Comparison of ENCODE assay signal across 29 cellular contexts in genomic region chr2:134714228-134714627, GRCh38. TPM values are rescaled to one million over a fixed set of nuclear protein-coding genes. Genes with fewer than 3 reads are reported as not detected.
A peak's percentile ranks its signal among the peaks of the same experiment; 100 is the strongest.
DNase-seq lines count a peak whose midpoint lies in the region; ATAC-seq and FAIRE-seq lines count a peak whose summit lies in the region.
"Had no signal": no experiment of that assay in that cellular context is flagged by ENCODE, and none has a peak within 500 bp of the region (broad histone marks: within the 10 kb centered on the region; RNA-seq: fewer than 3 reads in every experiment).

No MANE protein-coding gene starts in this region.

- peaks cover 3% of the 10 kb centered on the region for H3K36me3 Mint-ChIP-seq in activated CD8-positive, alpha-beta memory T cell treated with anti-CD3 and anti-CD28 coated beads, Interleukin-2, amount 10 ng/mL, durations not matched to agents 7 days and 5 days
- H3K36me3 Mint-ChIP-seq in activated T-helper 17 cell treated with anti-CD3 and anti-CD28 coated beads, Interleukin-2, amount 50 U/mL, for 72 hours (ENCODE audit: low read depth) = peaks cover 8% of the 10 kb centered on the region
- no peaks in the 10 kb centered on the region for H3K36me3 Mint-ChIP-seq in natural killer cell treated with Interleukin-12 subunit alpha and Interleukin-12 subunit beta and Interleukin-15 and Interleukin-18, amount 100 ng/mL, for 72 hours
- H3K36me3 Mint-ChIP-seq: CD4-positive, alpha-beta memory T cell; mesothelial cell of epicardium; naive B cell had no signal

- H3K27me3 Mint-ChIP-seq in activated CD8-positive, alpha-beta memory T cell treated with anti-CD3 and anti-CD28 coated beads, Interleukin-2, amount 10 ng/mL, durations not matched to agents 7 days and 5 days = peaks cover 82% of the 10 kb centered on the region
- peaks cover 35% of the 10 kb centered on the region for H3K27me3 Mint-ChIP-seq in activated T-helper 17 cell treated with anti-CD3 and anti-CD28 coated beads, Interleukin-2, amount 50 U/mL, for 72 hours
- H3K27me3 Mint-ChIP-seq in natural killer cell treated with Interleukin-12 subunit alpha and Interleukin-12 subunit beta and Interleukin-15 and Interleukin-18, amount 100 ng/mL, for 72 hours = peaks cover 23 to 32% of the 10 kb centered on the region in 2 donors

- H3K27ac Mint-ChIP-seq in activated CD8-positive, alpha-beta memory T cell treated with anti-CD3 and anti-CD28 coated beads, Interleukin-2, amount 10 ng/mL, durations not matched to agents 7 days and 5 days = no peak overlapping the region
- H3K27ac Mint-ChIP-seq in activated T-helper 17 cell treated with anti-CD3 and anti-CD28 coated beads, Interleukin-2, amount 50 U/mL, for 72 hours = no peak overlapping the region
- H3K27ac Mint-ChIP-seq in natural killer cell treated with Interleukin-12 subunit alpha and Interleukin-12 subunit beta and Interleukin-15 and Interleukin-18, amount 100 ng/mL, for 72 hours = peak overlapping the region; percentile 43 to 62
- H3K27ac Mint-ChIP-seq: CD4-positive, alpha-beta memory T cell; mesothelial cell of epicardium; naive B cell; T-helper 17 cell had no signal

- no peak overlapping the region for H3K4me3 Mint-ChIP-seq in activated CD8-positive, alpha-beta memory T cell treated with anti-CD3 and anti-CD28 coated beads, Interleukin-2, amount 10 ng/mL, durations not matched to agents 7 days and 5 days
- H3K4me3 Mint-ChIP-seq in activated T-helper 17 cell treated with anti-CD3 and anti-CD28 coated beads, Interleukin-2, amount 50 U/mL, for 72 hours = peak overlapping the region; percentile 14
- H3K4me3 Mint-ChIP-seq in natural killer cell treated with Interleukin-12 subunit alpha and Interleukin-12 subunit beta and Interleukin-15 and Interleukin-18, amount 100 ng/mL, for 72 hours = peak overlapping the region; percentile 24
- H3K4me3 Mint-ChIP-seq: CD4-positive, alpha-beta memory T cell; mesothelial cell of epicardium; T-helper 17 cell had no signal

- DNase-seq in activated CD8-positive, alpha-beta memory T cell treated with anti-CD3 and anti-CD28 coated beads, Interleukin-2, amount 10 ng/mL, durations not matched to agents 7 days and 5 days = no peak
- DNase-seq in activated CD8-positive, alpha-beta memory T cell treated with anti-CD3 and anti-CD28 coated beads, Interleukin-2, amount 50 U/mL, for 48 hours = no peak
- DNase-seq in natural killer cell treated with Interleukin-12 subunit alpha and Interleukin-12 subunit beta and Interleukin-15 and Interleukin-18, amount 100 ng/mL, for 72 hours (ENCODE audit: low spot score) = no peak
- DNase-seq in 8988T (no peak), GM19239 (ENCODE audit: insufficient read length, low spot score) (no peak), foreskin melanocyte (no peak)
- DNase-seq: activated CD4-positive, alpha-beta T cell treated with anti-CD3 and anti-CD28 coated beads for 1 hour; CD4-positive, alpha-beta memory T cell; cerebellar nuclear complex; dorsolateral prefrontal cortex; islet precursor cell; left ventricle myocardium inferior; naive B cell; NCI-H1436; NCI-H446; NCI-H774; nucleus accumbens; psoas muscle; sigmoid colon; stomach; T-helper 17 cell; thyroid gland had no signal

- peak; percentile 41 for ATAC-seq in activated CD8-positive, alpha-beta memory T cell treated with anti-CD3 and anti-CD28 coated beads, Interleukin-2, amount 10 ng/mL, durations not matched to agents 7 days and 5 days
- ATAC-seq in GM21528 (IDR thresholded peaks at IDR 0.05; ENCODE audit: low FRiP score, unreplicated experiment) = peak; percentile 53
- ATAC-seq in activated T-helper 17 cell treated with anti-CD3 and anti-CD28 coated beads, Interleukin-2, amount 50 U/mL, for 72 hours (replicated peaks) = peak; percentile 80
- ATAC-seq in natural killer cell treated with Interleukin-12 subunit alpha and Interleukin-12 subunit beta and Interleukin-15 and Interleukin-18, amount 100 ng/mL, for 72 hours = peak; percentile 67 to 83
- ATAC-seq: HCT116, psoas muscle, SK-N-SH treated with all-trans-retinoic acid at 6 μM for 48 hours, T-helper 17 cell had no signal

- FAIRE-seq in GM19239 (lab: Jason Lieb, UNC) = no peak
- FAIRE-seq: endothelial cell of umbilical vein had no signal

- peaks cover 46% of the 10 kb centered on the region for H3K4me1 Mint-ChIP-seq in activated CD8-positive, alpha-beta memory T cell treated with anti-CD3 and anti-CD28 coated beads, Interleukin-2, amount 10 ng/mL, durations not matched to agents 7 days and 5 days
- H3K4me1 Mint-ChIP-seq in activated T-helper 17 cell treated with anti-CD3 and anti-CD28 coated beads, Interleukin-2, amount 50 U/mL, for 72 hours = peaks cover 12% of the 10 kb centered on the region
- H3K4me1 Mint-ChIP-seq in natural killer cell treated with Interleukin-12 subunit alpha and Interleukin-12 subunit beta and Interleukin-15 and Interleukin-18, amount 100 ng/mL, for 72 hours (ENCODE audit: low read depth in 2 of 2) = peaks cover 43 to 49% of the 10 kb centered on the region in 2 donors

- no peaks in the 10 kb centered on the region for H3K9me3 Mint-ChIP-seq in activated CD8-positive, alpha-beta memory T cell treated with anti-CD3 and anti-CD28 coated beads, Interleukin-2, amount 10 ng/mL, durations not matched to agents 7 days and 5 days (ENCODE audit: low read depth)
- no peaks in the 10 kb centered on the region for H3K9me3 Mint-ChIP-seq in activated T-helper 17 cell treated with anti-CD3 and anti-CD28 coated beads, Interleukin-2, amount 50 U/mL, for 72 hours
- H3K9me3 Mint-ChIP-seq in natural killer cell treated with Interleukin-12 subunit alpha and Interleukin-12 subunit beta and Interleukin-15 and Interleukin-18, amount 100 ng/mL, for 72 hours = no peaks in the 10 kb centered on the region
- H3K9me3 Mint-ChIP-seq: mesothelial cell of epicardium, naive B cell had no signal

- CTCF ChIA-PET in activated CD8-positive, alpha-beta memory T cell treated with anti-CD3 and anti-CD28 coated beads, Interleukin-2, amount 10 ng/mL, durations not matched to agents 7 days and 5 days (lab: Charles Lee) = interaction anchor here (0.9 to 1.4 kb wide), 4 partner anchors 14 to 45 kb away, joined by 3 to 4 read pairs (median 3); no protein-coding TSS in a partner anchor

RNA-seq across cellular contexts. Expression of gene TMEM163, which starts 4.6 kb away (rescaled TPM):
- total RNA-seq in activated CD8-positive, alpha-beta memory T cell treated with anti-CD3 and anti-CD28 coated beads, Interleukin-2, amount 10 ng/mL, durations not matched to agents 7 days and 5 days = 1 to 10 TPM; 2.1 to 2.3 TPM
- total RNA-seq in activated T-helper 17 cell treated with anti-CD3 and anti-CD28 coated beads, Interleukin-2, amount 50 U/mL, for 72 hours = 1 to 10 TPM in 1 of 2 donors, under 1 TPM in 1; 0.26 to 1.3 TPM
- total RNA-seq in natural killer cell treated with Interleukin-12 subunit alpha and Interleukin-12 subunit beta and Interleukin-15 and Interleukin-18, amount 100 ng/mL, for 72 hours = 1 to 10 TPM in 1 of 2 donors, under 1 TPM in 1; 0.93 to 2.6 TPM
- total RNA-seq: A673; CD4-positive, alpha-beta memory T cell had no signal

Comparison
In these comparisons a context has a peak if more than half of its experiments do, and no peak if none do; other contexts are left out.
1. H3K27ac Mint-ChIP-seq: peak in natural killer cell treated with Interleukin-12 subunit alpha and Interleukin-12 subunit beta and Interleukin-15 and Interleukin-18, amount 100 ng/mL, for 72 hours (2 of 2); none in activated CD8-positive, alpha-beta memory T cell treated with anti-CD3 and anti-CD28 coated beads, Interleukin-2, amount 10 ng/mL, durations not matched to agents 7 days and 5 days (single experiment) and activated T-helper 17 cell treated with anti-CD3 and anti-CD28 coated beads, Interleukin-2, amount 50 U/mL, for 72 hours (single experiment).
2. Peak in every context shown above with its lines, with median percentiles within 50 percentile points of each other: ATAC-seq.